8 cellular contexts compared by ENCODE assay signal in genomic region chr5:1536298-1537165, GRCh38. TPM values are rescaled to one million over a fixed set of nuclear protein-coding genes. Genes with fewer than 3 reads are reported as not detected.
DNase-seq lines count a peak whose midpoint lies in the region; ATAC-seq and TF ChIP-seq lines count a peak whose summit lies in the region.

No MANE protein-coding gene starts in this region.

- H3K36me3 ChIP-seq in A673 (ENCODE audit: insufficient read depth, low read length, poor library complexity, severe bottlenecking): no peaks in the 10 kb centered on the region

- ATAC-seq in GM19438 (IDR thresholded peaks at IDR 0.05; ENCODE audit: low read depth, unreplicated experiment): peak; percentile 91
- ATAC-seq in HG03571 (IDR thresholded peaks at IDR 0.05; ENCODE audit: unreplicated experiment): peak; percentile 82

- H3K9me3 ChIP-seq in A673 (ENCODE audit: low read depth, low read length, poor library complexity, severe bottlenecking): peaks cover 4% of the 10 kb centered on the region

- DNase-seq in A673 (ENCODE audit: low spot score): no peak
- DNase-seq in activated CD8-positive, alpha-beta memory T cell treated with anti-CD3 and anti-CD28 coated beads for 4 hours (ENCODE audit: low read depth in 2 of 2): peak; percentile 41 to 45
- peak in 1 of 2 donors; percentile 55 for DNase-seq in foreskin fibroblast
- peak; percentile 83 for DNase-seq in stimulated activated CD4-positive, alpha-beta T cell treated with anti-CD3 and anti-CD28 coated beads, Interleukin-1b, Interleukin-23, amount 100 ng/mL, for 48 hours
- no peak for DNase-seq in GM03348 (ENCODE audit: low spot score)
- DNase-seq in NCI-H2171 (lab: John Stamatoyannopoulos, UW): no peak

- POLR2A ChIA-PET in A673 (lab: Charles Lee; ENCODE audit: low non-redundant PET): no interaction called here

- CTCF ChIA-PET in A673 (lab: Charles Lee): no interaction called here

- peak overlapping the region; percentile 18 for H3K4me3 ChIP-seq in A673 (ENCODE audit: low read depth, low read length, poor library complexity, severe bottlenecking)
- H3K4me3 ChIP-seq in foreskin fibroblast (ENCODE audit: low read depth in 1 of 2, low read length in 2 of 2): peak overlapping the region; percentile 13 to 47

- no peaks in the 10 kb centered on the region for H3K4me1 ChIP-seq in A673 (ENCODE audit: insufficient read depth, low read length, poor library complexity, severe bottlenecking)

- intact Hi-C loops in A673 (cut with micrococcal nuclease; ENCODE audit: unreplicated experiment): no loop called here

- H3K27me3 ChIP-seq in A673 (replicated peaks; ENCODE audit: insufficient read depth, low read depth, low read length, poor library complexity): no peaks in the 10 kb centered on the region

- BruUV-seq in A673 (replicated peaks; lab: Mats Ljungman, UMichigan): no TSS peak

- no peak overlapping the region for H3K27ac ChIP-seq in A673 (ENCODE audit: low read depth, low read length, poor library complexity, severe bottlenecking)

- TF ChIP-seq CTCF in A673 (conservative IDR thresholded peaks at IDR 0.05; ENCODE audit: low read depth, low read length): no peak
- TF ChIP-seq CTCF in foreskin fibroblast (IDR thresholded peaks at IDR 0.05; ENCODE audit: low read depth, low read length): no peak

RNA-seq across cellular contexts. Expression of gene LPCAT1, which starts 12.8 kb away (rescaled TPM):
- total RNA-seq in A673 (2021): 86.9 and 97.3 TPM in 2 replicates

Comparison
In these comparisons a context has a peak if more than half of its experiments do, and no peak if none do; other contexts are left out.
1. DNase-seq: peak in activated CD8-positive, alpha-beta memory T cell treated with anti-CD3 and anti-CD28 coated beads for 4 hours (2 of 2) and stimulated activated CD4-positive, alpha-beta T cell treated with anti-CD3 and anti-CD28 coated beads, Interleukin-1b, Interleukin-23, amount 100 ng/mL, for 48 hours (single experiment); none in A673 (single experiment), GM03348 (single experiment) and NCI-H2171 (single experiment).